In the genomic region with DNA sequence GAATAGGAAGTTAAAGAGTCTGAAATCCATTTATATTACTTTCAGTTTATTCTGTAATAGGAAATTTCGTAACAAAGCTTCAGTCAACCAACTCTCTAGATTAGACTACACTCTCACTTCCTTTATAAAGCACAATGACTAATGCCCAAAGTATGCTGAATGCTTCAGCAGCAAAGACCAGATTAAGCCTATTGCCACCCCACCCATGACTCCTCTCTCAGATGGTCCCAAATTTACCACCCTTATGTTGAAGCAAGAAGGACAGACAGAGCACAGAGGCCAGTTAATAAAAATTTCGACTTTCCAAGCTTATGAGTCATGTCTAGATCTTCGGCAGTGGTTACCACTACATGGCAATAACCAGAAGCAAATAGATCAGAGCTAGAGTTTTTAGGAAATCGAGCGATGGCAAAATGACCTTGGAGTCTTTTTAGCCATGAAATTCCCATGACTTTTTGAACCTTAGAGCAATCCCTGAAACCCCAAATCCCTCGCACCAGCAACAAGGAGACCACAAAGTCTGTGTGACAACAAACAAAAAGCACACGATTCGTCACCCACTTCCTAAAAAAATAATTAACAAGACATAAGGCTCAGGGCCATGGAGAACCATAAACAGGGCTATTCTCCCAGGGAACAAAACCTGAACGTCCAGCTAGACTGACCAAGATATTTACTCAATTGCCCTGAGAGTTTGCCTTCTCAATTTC, we compare ENCODE assay signal across 9 cellular contexts.
DNase-seq lines count a peak whose midpoint lies in the region; ATAC-seq and TF ChIP-seq lines count a peak whose summit lies in the region.
"Had no signal": no experiment of that assay in that cellular context is flagged by ENCODE, and none has a peak within 500 bp of the region (broad histone marks: within the 10 kb centered on the region; RNA-seq: fewer than 3 reads in every experiment).

No MANE protein-coding gene starts in this region.

- peak; percentile 61 for ATAC-seq in HG02759 (IDR thresholded peaks at IDR 0.05; ENCODE audit: unreplicated experiment)

- WGBS in lower leg skin, 2 donors, result 62 to 67% methylated on average over 9 of the region's 9 CpGs

- DNase-seq in ACHN, result peak; percentile 53
- DNase-seq in SKM-1 (lab: John Stamatoyannopoulos, UW; ENCODE audit: unreplicated experiment), result peak; percentile 89
- DNase-seq in hepatic stellate cell (ENCODE audit: low spot score), result peak; percentile 4
- DNase-seq in lower leg skin (ENCODE audit: low spot score in 2 of 2), result no peak
- no peak for DNase-seq in NCI-H128 (lab: John Stamatoyannopoulos, UW; ENCODE audit: unreplicated experiment)
- no peak for DNase-seq in stimulated activated CD4-positive, alpha-beta T cell treated with anti-CD3 and anti-CD28 coated beads, Interleukin-2, amount 100 ng/mL, for 24 hours
- no peak for DNase-seq in NCI-H2171 (lab: John Stamatoyannopoulos, UW)
- DNase-seq: CD4-positive, CD25-positive, alpha-beta regulatory T cell had no signal

- no peak for TF ChIP-seq CTCF in lower leg skin (IDR thresholded peaks at IDR 0.05)

- TF ChIP-seq POLR2A in lower leg skin (IDR thresholded peaks at IDR 0.05), result no peak

- intact Hi-C loops in lower leg skin (cut with DNase I; ENCODE audit: low total_unique reads), result no loop called here

- in situ Hi-C loops in ACHN (cut with HindIII; ENCODE audit: low pct_ligation_motif_present, low pct_unique_long_range_greater_than_20kb, low sequenced_read_pairs), result no loop called here

- H3K4me3 ChIP-seq in lower leg skin (ENCODE audit: low read depth, poor library complexity, severe bottlenecking), result no peak overlapping the region

Comparison
In these comparisons a context has a peak if more than half of its experiments do, and no peak if none do; other contexts are left out.
1. DNase-seq: peak in ACHN (single experiment), SKM-1 (single experiment) and hepatic stellate cell (single experiment); none in lower leg skin (0 of 2), NCI-H128 (single experiment), stimulated activated CD4-positive, alpha-beta T cell treated with anti-CD3 and anti-CD28 coated beads, Interleukin-2, amount 100 ng/mL, for 24 hours (0 of 2) and NCI-H2171 (single experiment).